ENCODE assay signal across 17 cellular contexts in genomic region chr7:27238979-27239779, GRCh38. TPM values are rescaled to one million over a fixed set of nuclear protein-coding genes. Genes with fewer than 3 reads are reported as not detected.
DNase-seq lines count a peak whose midpoint lies in the region; ATAC-seq and TF ChIP-seq lines count a peak whose summit lies in the region.
"Had no signal": no experiment of that assay in that cellular context is flagged by ENCODE, and none has a peak within 500 bp of the region (broad histone marks: within the 10 kb centered on the region; RNA-seq: fewer than 3 reads in every experiment).

No MANE protein-coding gene starts in this region.

- no peak overlapping the region for H3K9ac ChIP-seq in adipocyte (ENCODE audit: low read length)

- no peak overlapping the region for H3K27ac Mint-ChIP-seq in stimulated activated memory B cell treated with anti-CD40 and anti-IgM and Interleukin-4, amounts not matched to agents 10 μg/mL and 1 μg/mL and 100 μg/mL, for 72 hours
- H3K27ac Mint-ChIP-seq: activated T-cell treated with anti-CD3 and anti-CD28 coated beads, Interleukin-2, amount 50 U/mL, for 24 hours had no signal

- H3K9me3 ChIP-seq in adipocyte (ENCODE audit: control insufficient read depth, low read length) (no peaks in the 10 kb centered on the region), lower lobe of right lung (no peaks in the 10 kb centered on the region), ascending aorta (no peaks in the 10 kb centered on the region), esophagus squamous epithelium (no peaks in the 10 kb centered on the region)
- H3K9me3 ChIP-seq: body of pancreas, tibial artery had no signal

- H3K4me1 Mint-ChIP-seq in stimulated activated memory B cell treated with anti-CD40 and anti-IgM and Interleukin-4, amounts not matched to agents 10 μg/mL and 1 μg/mL and 100 μg/mL, for 72 hours = peaks cover 42% of the 10 kb centered on the region

- peaks cover 51% of the 10 kb centered on the region for H3K27me3 ChIP-seq in adipocyte (replicated peaks; ENCODE audit: control insufficient read depth, insufficient read depth, low read length)
- H3K27me3 ChIP-seq in lower lobe of right lung (ENCODE audit: low read depth) = peaks cover 99% of the 10 kb centered on the region
- H3K27me3 ChIP-seq in ascending aorta = peaks cover 29% of the 10 kb centered on the region
- peaks cover 49 to 100% (median 69%) of the 10 kb centered on the region in 4 donors for H3K27me3 ChIP-seq in esophagus squamous epithelium

- intact Hi-C loops in lower lobe of right lung (cut with DNase I) = no loop called here
- intact Hi-C loops in ascending aorta (cut with DNase I) = no loop called here
- intact Hi-C loops in esophagus squamous epithelium (cut with DNase I) = no loop called here

- no peak for ATAC-seq in lower lobe of right lung
- ATAC-seq in stimulated activated memory B cell treated with anti-CD40 and anti-IgM and Interleukin-4, amounts not matched to agents 10 μg/mL and 1 μg/mL and 100 μg/mL, for 72 hours = no peak
- no peak for ATAC-seq in GM21717 (IDR thresholded peaks at IDR 0.05; ENCODE audit: unreplicated experiment)
- ATAC-seq: body of pancreas had no signal

- H3K27me3 Mint-ChIP-seq in stimulated activated memory B cell treated with anti-CD40 and anti-IgM and Interleukin-4, amounts not matched to agents 10 μg/mL and 1 μg/mL and 100 μg/mL, for 72 hours = peaks cover 96% of the 10 kb centered on the region

- TF ChIP-seq CTCF in lower lobe of right lung (IDR thresholded peaks at IDR 0.05) (no peak), ascending aorta (IDR thresholded peaks at IDR 0.05) (no peak), esophagus squamous epithelium (IDR thresholded peaks at IDR 0.05) (no peak)

- no peak overlapping the region for H3K4me3 ChIP-seq in adipocyte (ENCODE audit: low read length)
- peak overlapping the region; percentile 11 for H3K4me3 ChIP-seq in lower lobe of right lung
- peak overlapping the region in 1 of 2 donors; percentile 26 for H3K4me3 ChIP-seq in ascending aorta
- H3K4me3 ChIP-seq in esophagus squamous epithelium = peak overlapping the region in 2 of 4 donors; percentile 18 to 27
- H3K4me3 ChIP-seq: body of pancreas, tibial artery had no signal

- peak overlapping the region; percentile 22 for H3K4me3 Mint-ChIP-seq in stimulated activated memory B cell treated with anti-CD40 and anti-IgM and Interleukin-4, amounts not matched to agents 10 μg/mL and 1 μg/mL and 100 μg/mL, for 72 hours

- WGBS in esophagus squamous epithelium, 2 donors = 46 to 49% methylated on average over 20 to 22 of the region's 55 CpGs

- H3K9me3 Mint-ChIP-seq in stimulated activated memory B cell treated with anti-CD40 and anti-IgM and Interleukin-4, amounts not matched to agents 10 μg/mL and 1 μg/mL and 100 μg/mL, for 72 hours = no peaks in the 10 kb centered on the region
- H3K9me3 Mint-ChIP-seq: activated T-cell treated with anti-CD3 and anti-CD28 coated beads, Interleukin-2, amount 50 U/mL, for 24 hours had no signal

- H3K36me3 Mint-ChIP-seq in stimulated activated memory B cell treated with anti-CD40 and anti-IgM and Interleukin-4, amounts not matched to agents 10 μg/mL and 1 μg/mL and 100 μg/mL, for 72 hours = no peaks in the 10 kb centered on the region

- H3K4me1 ChIP-seq in adipocyte (ENCODE audit: control insufficient read depth, insufficient read depth, low read length) = peaks cover 11% of the 10 kb centered on the region
- H3K4me1 ChIP-seq in lower lobe of right lung = peaks cover 35% of the 10 kb centered on the region
- H3K4me1 ChIP-seq in ascending aorta = peaks cover 3 to 16% of the 10 kb centered on the region in 2 donors
- H3K4me1 ChIP-seq in esophagus squamous epithelium = peaks cover 25 to 47% (median 31%) of the 10 kb centered on the region in 3 donors

- peak; percentile 12 for DNase-seq in NCI-H2227 (lab: John Stamatoyannopoulos, UW; ENCODE audit: unreplicated experiment)
- DNase-seq in NCI-H2227 treated with DMSO at 0.1 percent for 48 hours (lab: John Stamatoyannopoulos, UW) = no peak
- peak; percentile 11 for DNase-seq in adipocyte (ENCODE audit: low read depth)
- DNase-seq in lower lobe of right lung = no peak
- DNase-seq in ascending aorta (ENCODE audit: low spot score in 2 of 2) = no peak
- DNase-seq in esophagus squamous epithelium (lab: John Stamatoyannopoulos, UW) = no peak
- DNase-seq: activated T-cell treated with anti-CD3 and anti-CD28 coated beads, Interleukin-2, amount 50 U/mL, for 24 hours; body of pancreas; SW 1271 had no signal

- H3K27ac ChIP-seq in lower lobe of right lung = no peak overlapping the region
- no peak overlapping the region for H3K27ac ChIP-seq in ascending aorta
- H3K27ac ChIP-seq in esophagus squamous epithelium = no peak overlapping the region
- H3K27ac ChIP-seq: body of pancreas, epithelial cell of prostate, tibial artery had no signal

- no peak for TF ChIP-seq POLR2A in esophagus squamous epithelium (IDR thresholded peaks at IDR 0.05)

- H3K36me3 ChIP-seq in adipocyte (ENCODE audit: control insufficient read depth, insufficient read depth, low read length, severe bottlenecking) (no peaks in the 10 kb centered on the region), lower lobe of right lung (no peaks in the 10 kb centered on the region), ascending aorta (no peaks in the 10 kb centered on the region), esophagus squamous epithelium (no peaks in the 10 kb centered on the region)
- H3K36me3 ChIP-seq: tibial artery had no signal

RNA-seq across cellular contexts. Expression of gene EVX1, which starts 3.4 kb away (rescaled TPM):
- total RNA-seq in lower lobe of right lung = not detected
- not detected for total RNA-seq in ascending aorta
- not detected for total RNA-seq in esophagus squamous epithelium
- total RNA-seq: A673, body of pancreas, MCF 10A, mucosa of gallbladder, skeletal muscle tissue had no signal

RNA-seq across cellular contexts. Expression of gene HOXA13, which starts 39.3 kb away (rescaled TPM):
- total RNA-seq in lower lobe of right lung (not detected), ascending aorta (not detected), esophagus squamous epithelium (not detected)
- total RNA-seq: A673, body of pancreas, MCF 10A had no signal

RNA-seq across cellular contexts. Expression of gene HOXA11, which starts 54.1 kb away (rescaled TPM):
- total RNA-seq in lower lobe of right lung = not detected
- total RNA-seq in ascending aorta = not detected
- total RNA-seq in esophagus squamous epithelium = not detected
- total RNA-seq: A673, body of pancreas, mucosa of gallbladder had no signal

Comparison
In these comparisons a context has a peak if more than half of its experiments do, and no peak if none do; other contexts are left out.
1. DNase-seq: peak in NCI-H2227 (single experiment) and adipocyte (single experiment); none in NCI-H2227 treated with DMSO at 0.1 percent for 48 hours (single experiment), lower lobe of right lung (single experiment), ascending aorta (0 of 2) and esophagus squamous epithelium (single experiment).